Comparison of ENCODE assay signal across 13 cellular contexts in the genomic region with DNA sequence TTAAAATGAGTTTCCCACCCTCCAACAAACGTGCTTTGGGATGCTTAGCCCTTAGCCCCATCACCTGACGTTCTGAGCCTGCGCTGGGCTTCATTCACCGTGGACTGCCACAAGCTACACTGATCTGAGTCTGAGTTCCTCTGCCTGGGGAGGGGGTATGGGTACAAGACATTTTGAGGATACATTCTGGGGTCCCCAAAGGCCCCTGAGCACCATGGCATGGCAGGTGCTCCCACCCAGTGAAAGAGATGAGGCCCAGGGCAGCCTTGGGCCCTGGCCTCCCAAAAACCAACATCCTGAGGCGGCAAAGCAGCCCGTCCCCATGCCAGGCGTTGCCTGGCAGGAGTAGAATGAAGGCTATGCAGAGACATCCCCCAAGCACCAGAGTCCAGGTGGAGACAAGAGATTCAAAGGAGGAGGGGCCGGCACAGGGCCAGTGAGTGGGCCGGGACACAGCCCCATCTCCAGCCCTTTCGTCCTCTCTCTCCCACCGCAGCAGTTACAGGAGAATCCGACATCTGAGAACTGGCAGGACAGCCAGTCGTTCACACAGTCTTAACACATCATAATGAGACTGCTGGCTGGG.
A peak's percentile ranks its signal among the peaks of the same experiment; 100 is the strongest.
DNase-seq lines count a peak whose midpoint lies in the region; ATAC-seq and TF ChIP-seq lines count a peak whose summit lies in the region.
"Had no signal": no experiment of that assay in that cellular context is flagged by ENCODE, and none has a peak within 500 bp of the region (broad histone marks: within the 10 kb centered on the region; RNA-seq: fewer than 3 reads in every experiment).

No MANE protein-coding gene starts in this region.

- peak overlapping the region; percentile 79 for H3K4me2 ChIP-seq in fibroblast of lung (ENCODE audit: extremely low read depth, insufficient read depth, low read length)

- H3K4me3 Mint-ChIP-seq in T-helper 17 cell, result peak overlapping the region; percentile 58
- H3K4me3 Mint-ChIP-seq: activated CD4-positive, alpha-beta T cell treated with anti-CD3 and anti-CD28 coated beads, Interleukin-2, amount 10 ng/mL, durations not matched to agents 24 days and 14 days; CD4-positive, alpha-beta memory T cell had no signal

- H3K4me3 ChIP-seq in AG10803 (ENCODE audit: low read length) (peak overlapping the region; percentile 52), fibroblast of lung (replicated peaks in 1 of 4; ENCODE audit: control extremely low read depth in 1 of 4, insufficient read depth in 1 of 4, low read depth in 3 of 4, low read length in 4 of 4) (peak overlapping the region in 1 of 4 experiments; percentile 52)
- H3K4me3 ChIP-seq: mucosa of descending colon had no signal

- DNase-seq in AG10803 (ENCODE audit: low read depth) (no peak), T-helper 17 cell (no peak), fibroblast of lung (ENCODE audit: low read depth in 2 of 2) (no peak), sciatic nerve (ENCODE audit: low spot score) (no peak), cerebellar nuclear complex (lab: John Stamatoyannopoulos, UW) (no peak)
- DNase-seq: activated CD4-positive, alpha-beta T cell treated with anti-CD3 and anti-CD28 coated beads, Interleukin-2, amount 10 ng/mL, durations not matched to agents 24 days and 14 days; CD4-positive, alpha-beta memory T cell; NCI-H1694 treated with DMSO at 0.1 percent for 48 hours; SHP77 had no signal

- no peaks in the 10 kb centered on the region for H3K27me3 ChIP-seq in fibroblast of lung (ENCODE audit: control insufficient read depth, insufficient read depth, low read length)

- H2AFZ ChIP-seq in fibroblast of lung (ENCODE audit: low read length), result no peak overlapping the region

- TF ChIP-seq CTCF in AG10803 (conservative IDR thresholded peaks at IDR 0.05; ENCODE audit: low read length) (no peak), fibroblast of lung (conservative IDR thresholded peaks at IDR 0.05 in 1 of 2, IDR thresholded peaks at IDR 0.05 in 1 of 2; ENCODE audit: low read depth in 1 of 2, low read length in 2 of 2) (no peak)

- no peaks in the 10 kb centered on the region for H4K20me1 ChIP-seq in fibroblast of lung (ENCODE audit: control insufficient read depth, extremely low read depth, insufficient read depth, low read length)

- peaks cover 19% of the 10 kb centered on the region for H3K4me1 ChIP-seq in fibroblast of lung (ENCODE audit: control insufficient read depth, extremely low read depth, insufficient read depth, low read length)

- peaks cover 8% of the 10 kb centered on the region for H3K36me3 ChIP-seq in fibroblast of lung (ENCODE audit: control insufficient read depth, insufficient read depth, low read length)

- H3K9ac ChIP-seq in fibroblast of lung (ENCODE audit: insufficient read depth, low read length), result no peak overlapping the region

- H3K27ac Mint-ChIP-seq in T-helper 17 cell, result peak overlapping the region; percentile 91
- H3K27ac Mint-ChIP-seq: activated CD4-positive, alpha-beta T cell treated with anti-CD3 and anti-CD28 coated beads, Interleukin-2, amount 10 ng/mL, durations not matched to agents 24 days and 14 days had no signal

- H3K79me2 ChIP-seq in fibroblast of lung (ENCODE audit: control insufficient read depth, insufficient read depth, low read length), result peaks cover 58% of the 10 kb centered on the region

- H3K9me3 ChIP-seq in T-helper 17 cell (ENCODE audit: control insufficient read depth, low read length, poor library complexity, severe bottlenecking), result no peaks in the 10 kb centered on the region
- no peaks in the 10 kb centered on the region for H3K9me3 ChIP-seq in fibroblast of lung (ENCODE audit: control insufficient read depth, insufficient read depth, low read depth, low read length)
- H3K9me3 ChIP-seq: mucosa of descending colon had no signal

- no peaks in the 10 kb centered on the region for H3K27me3 Mint-ChIP-seq in T-helper 17 cell
- H3K27me3 Mint-ChIP-seq: activated CD4-positive, alpha-beta T cell treated with anti-CD3 and anti-CD28 coated beads, Interleukin-2, amount 10 ng/mL, durations not matched to agents 24 days and 14 days; CD4-positive, alpha-beta memory T cell had no signal

- peaks cover 15% of the 10 kb centered on the region for H3K4me1 Mint-ChIP-seq in T-helper 17 cell

- peak overlapping the region; percentile 95 for H3K27ac ChIP-seq in fibroblast of lung (ENCODE audit: insufficient read depth, low read length)

- ATAC-seq in T-helper 17 cell (no peak), sciatic nerve (peak; percentile 7), HG03280 (IDR thresholded peaks at IDR 0.05; ENCODE audit: unreplicated experiment) (no peak), GM18909 (IDR thresholded peaks at IDR 0.05; ENCODE audit: poor library complexity, unreplicated experiment) (no peak), GM21619 (IDR thresholded peaks at IDR 0.05; ENCODE audit: unreplicated experiment) (no peak)

- peaks cover 5% of the 10 kb centered on the region for H3K36me3 Mint-ChIP-seq in T-helper 17 cell (ENCODE audit: low read depth)

- intact Hi-C loops in sciatic nerve (cut with DNase I), result no loop called here
